Comparison of ENCODE assay signal across 8 cellular contexts in the genomic region with DNA sequence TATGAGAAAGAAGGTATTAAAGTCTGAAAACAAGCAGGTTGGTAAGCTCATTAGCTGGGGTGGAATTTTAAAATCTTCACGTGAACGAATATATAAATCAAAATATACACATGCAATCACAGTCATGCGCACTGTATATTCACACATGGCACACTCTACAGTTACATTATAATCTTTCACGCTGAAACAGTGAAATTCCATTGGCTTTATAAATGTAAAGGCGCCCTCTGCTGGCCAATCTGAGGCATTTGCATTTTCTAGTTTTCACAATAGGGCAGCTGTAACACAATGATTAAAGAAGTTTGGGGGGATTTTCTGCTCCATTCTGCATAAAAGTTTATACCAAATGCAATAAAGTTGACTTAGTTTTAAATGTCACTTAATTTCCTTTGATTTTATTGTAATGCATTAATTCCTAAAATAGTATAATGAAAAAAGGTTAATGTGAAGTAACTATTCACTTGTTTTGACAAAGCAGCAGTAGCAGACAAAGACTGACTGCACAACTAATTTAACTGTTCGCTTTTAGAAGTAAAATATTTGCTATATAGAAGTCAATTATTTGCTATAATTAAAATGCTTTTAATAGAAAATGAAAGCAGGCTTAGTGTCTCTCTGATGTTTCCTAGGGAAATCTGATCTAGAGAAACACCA. TPM values are rescaled to one million over a fixed set of nuclear protein-coding genes. Genes with fewer than 3 reads are reported as not detected.
DNase-seq lines count a peak whose midpoint lies in the region; ATAC-seq and TF ChIP-seq lines count a peak whose summit lies in the region.

No MANE protein-coding gene starts in this region.

- no peaks in the 10 kb centered on the region for H3K27me3 Mint-ChIP-seq in CD8-positive, alpha-beta T cell (ENCODE audit: low read depth)
- peaks cover 2% of the 10 kb centered on the region for H3K27me3 Mint-ChIP-seq in osteocyte (ENCODE audit: unreplicated experiment)

- peak; percentile 83 for ATAC-seq in CD8-positive, alpha-beta T cell
- ATAC-seq in GM19397 (IDR thresholded peaks at IDR 0.05; ENCODE audit: unreplicated experiment) (peak; percentile 42), HG03558 (IDR thresholded peaks at IDR 0.05; ENCODE audit: extremely low read depth, unreplicated experiment) (peak; percentile 44)

- H3K4me1 Mint-ChIP-seq in CD8-positive, alpha-beta T cell (ENCODE audit: low read depth): peaks cover 2% of the 10 kb centered on the region
- no peaks in the 10 kb centered on the region for H3K4me1 Mint-ChIP-seq in osteocyte (ENCODE audit: unreplicated experiment)

- no peak for TF ChIP-seq POLR2A in vagina (IDR thresholded peaks at IDR 0.05)

- H3K9me3 ChIP-seq in CD8-positive, alpha-beta T cell (ENCODE audit: low read length): no peaks in the 10 kb centered on the region
- H3K9me3 ChIP-seq in vagina: no peaks in the 10 kb centered on the region

- no peak overlapping the region for H3K4me3 Mint-ChIP-seq in CD8-positive, alpha-beta T cell
- no peak overlapping the region for H3K4me3 Mint-ChIP-seq in osteocyte (ENCODE audit: unreplicated experiment)

- no peaks in the 10 kb centered on the region for H3K4me1 ChIP-seq in CD8-positive, alpha-beta T cell (ENCODE audit: insufficient read depth, low read length)
- H3K4me1 ChIP-seq in vagina: no peaks in the 10 kb centered on the region

- intact Hi-C loops in CD8-positive, alpha-beta T cell (cut with DNase I, micrococcal nuclease): loop anchor here (2.0 to 10.0 kb wide), 5 partner anchors 16 to 1079 kb away; a partner anchor contains a TSS
- intact Hi-C loops in vagina (cut with DNase I): no loop called here

- peak; percentile 98 for TF ChIP-seq CTCF in CD8-positive, alpha-beta T cell (IDR thresholded peaks at IDR 0.05)
- TF ChIP-seq CTCF in fibroblast of mammary gland (conservative IDR thresholded peaks at IDR 0.05; ENCODE audit: control insufficient read depth, insufficient read depth, low read depth, low read length) (peak; percentile 80), osteocyte (IDR thresholded peaks at IDR 0.05) (peak; percentile 84), vagina (IDR thresholded peaks at IDR 0.05) (peak; percentile 48 to 86 (median 72))

- no peak overlapping the region for H3K4me3 ChIP-seq in CD8-positive, alpha-beta T cell (ENCODE audit: low read depth, low read length)
- no peak overlapping the region for H3K4me3 ChIP-seq in fibroblast of mammary gland (ENCODE audit: control insufficient read depth, low read depth, low read length)
- no peak overlapping the region for H3K4me3 ChIP-seq in vagina

- no peak overlapping the region for H3K27ac ChIP-seq in CD8-positive, alpha-beta T cell (ENCODE audit: low read depth, low read length)
- H3K27ac ChIP-seq in vagina: no peak overlapping the region

- CTCF ChIA-PET in CD8-positive, alpha-beta T cell (lab: Charles Lee): interaction anchor here (0.6 to 5.8 kb wide), 15 partner anchors 8 to 1897 kb away, joined by 3 to 27 read pairs (median 4); a partner anchor contains a TSS

- no peaks in the 10 kb centered on the region for H3K9me3 Mint-ChIP-seq in CD8-positive, alpha-beta T cell
- H3K9me3 Mint-ChIP-seq in osteocyte (ENCODE audit: unreplicated experiment): no peaks in the 10 kb centered on the region

- no peaks in the 10 kb centered on the region for H3K36me3 ChIP-seq in CD8-positive, alpha-beta T cell (ENCODE audit: insufficient read depth, low read length)
- peaks cover 0 to 3% of the 10 kb centered on the region in 2 donors for H3K36me3 ChIP-seq in vagina

- no peak overlapping the region for H3K27ac Mint-ChIP-seq in CD8-positive, alpha-beta T cell
- H3K27ac Mint-ChIP-seq in osteocyte (ENCODE audit: unreplicated experiment): no peak overlapping the region

- POLR2A ChIA-PET in CD8-positive, alpha-beta T cell (lab: Charles Lee): interaction anchor here (1.4 kb wide), 1 partner anchor 14 kb away, joined by 3 read pairs; no protein-coding TSS in a partner anchor

- peak in 6 of 7 experiments; percentile 37 to 70 (median 51) for DNase-seq in CD8-positive, alpha-beta T cell
- peak; percentile 17 for DNase-seq in NOMO-1 treated with dmso at 0.1 percent for 144 hours (lab: John Stamatoyannopoulos, UW; ENCODE audit: unreplicated experiment)
- peak; percentile 45 for DNase-seq in activated T-cell treated with anti-CD3 and anti-CD28 coated beads for 4 hours
- DNase-seq in fibroblast of mammary gland (ENCODE audit: low read depth): peak; percentile 74
- no peak for DNase-seq in osteocyte (ENCODE audit: extremely low spot score, unreplicated experiment)
- DNase-seq in vagina (ENCODE audit: extremely low spot score in 2 of 2): no peak

- no peaks in the 10 kb centered on the region for H3K27me3 ChIP-seq in CD8-positive, alpha-beta T cell (ENCODE audit: insufficient read depth, low read length)
- H3K27me3 ChIP-seq in vagina: no peaks in the 10 kb centered on the region

- peaks cover 19% of the 10 kb centered on the region for H3K36me3 Mint-ChIP-seq in CD8-positive, alpha-beta T cell
- H3K36me3 Mint-ChIP-seq in osteocyte (ENCODE audit: unreplicated experiment): peaks cover 3% of the 10 kb centered on the region

RNA-seq across cellular contexts. Expression of a gene that starts 17.2 kb away (rescaled TPM):
- 10 to 100 TPM; 30.8 to 32.5 TPM for total RNA-seq in CD8-positive, alpha-beta T cell
- 5.4 and 6.4 TPM in 2 replicates for total RNA-seq in osteocyte
- 12.3 TPM for total RNA-seq in vagina

RNA-seq across cellular contexts. Expression of a gene that starts 42.7 kb away (rescaled TPM):
- 1 to 10 TPM; 3.2 to 4.0 TPM for total RNA-seq in CD8-positive, alpha-beta T cell
- total RNA-seq in osteocyte (3.9 and 4.0 TPM in 2 replicates), vagina (13.5 TPM)

RNA-seq across cellular contexts. Expression of a gene that starts 58.0 kb away (rescaled TPM):
- total RNA-seq in CD8-positive, alpha-beta T cell: not detected
- total RNA-seq in osteocyte (36.4 and 38.1 TPM in 2 replicates), vagina (4.2 TPM)

Comparison
In these comparisons a context has a peak if more than half of its experiments do, and no peak if none do; other contexts are left out.
1. DNase-seq: peak in CD8-positive, alpha-beta T cell (6 of 7), NOMO-1 treated with dmso at 0.1 percent for 144 hours (single experiment), activated T-cell treated with anti-CD3 and anti-CD28 coated beads for 4 hours (single experiment) and fibroblast of mammary gland (single experiment); none in osteocyte (single experiment) and vagina (0 of 2).
2. Peak in every context shown above with its lines, with median percentiles within 50 percentile points of each other: ATAC-seq and CTCF ChIP-seq.